1 cellular context compared by ENCODE assay signal in genomic region chr13:46569471-46569870, GRCh38.
TF ChIP-seq lines count a peak whose summit lies in the region.

No MANE protein-coding gene starts in this region.

TF ChIP-seq in GM23338, 12 proteins besides CTCF, POLR2A, EP300 and RAD21 (continued from another document):
- no peak for TF ChIP-seq REST (IDR thresholded peaks at IDR 0.05; ENCODE audit: unreplicated experiment)
- no peak for TF ChIP-seq ZNF331 (CRISPR knock-in tag; IDR thresholded peaks at IDR 0.05; ENCODE audit: low read depth)
- TF ChIP-seq CREB1 (CRISPR knock-in tag; IDR thresholded peaks at IDR 0.05; ENCODE audit: low read depth): no peak
- TF ChIP-seq JUNB (IDR thresholded peaks at IDR 0.05; ENCODE audit: unreplicated experiment): no peak
- no peak for TF ChIP-seq EZH2 (IDR thresholded peaks at IDR 0.05; ENCODE audit: low read depth, unreplicated experiment)
- TF ChIP-seq POLR2AphosphoS5 (IDR thresholded peaks at IDR 0.05; ENCODE audit: low read depth): no peak
- no peak for TF ChIP-seq ETS1 (IDR thresholded peaks at IDR 0.05)
